In the genomic region with DNA sequence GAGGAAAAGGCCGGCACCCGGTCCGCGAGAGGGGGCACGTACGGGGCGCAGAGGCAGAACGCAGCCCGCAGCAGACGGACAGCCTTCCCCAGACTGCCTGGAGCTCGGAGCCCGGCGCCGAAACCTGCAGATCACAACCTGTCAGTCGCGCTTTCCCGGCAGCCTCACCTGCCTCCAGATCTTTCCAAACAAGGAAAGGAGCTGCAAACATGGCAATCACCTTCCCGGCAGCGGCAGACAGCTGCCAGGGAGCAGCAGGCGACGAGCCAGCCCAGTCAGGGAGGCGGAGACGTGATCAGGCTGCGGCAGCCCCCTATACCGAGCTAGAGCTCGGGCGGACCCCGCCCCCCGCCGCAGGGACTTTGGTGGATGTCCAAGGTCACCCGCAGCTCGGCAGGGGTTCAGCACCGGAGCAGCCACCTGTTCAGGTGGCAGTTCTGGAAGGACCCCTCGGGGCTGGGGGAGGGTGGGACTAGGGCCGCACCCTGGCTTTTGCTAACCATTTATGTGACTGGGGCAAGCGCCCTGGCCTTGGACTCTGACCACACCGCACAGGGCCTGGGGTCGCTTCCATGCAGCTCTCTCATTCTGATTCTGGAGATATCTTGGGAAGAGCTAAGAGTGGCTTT, we compare ENCODE assay signal across 8 cellular contexts.
DNase-seq lines count a peak whose midpoint lies in the region; ATAC-seq and TF ChIP-seq lines count a peak whose summit lies in the region.

No MANE protein-coding gene starts in this region.

- H3K4me1 Mint-ChIP-seq in activated T-helper 17 cell treated with anti-CD3 and anti-CD28 coated beads, Interleukin-2, amount 50 U/mL, for 72 hours: no peaks in the 10 kb centered on the region

- H3K27me3 ChIP-seq in spleen (replicated peaks in 1 of 7): peaks cover 0 to 73% (median 36%) of the 10 kb centered on the region in 7 donors

- H3K9me3 ChIP-seq in iPS-18c (ENCODE audit: control insufficient read depth, insufficient read depth, low read length) (peaks cover 2% of the 10 kb centered on the region), spleen (peaks cover 0 to 8% (median 0%) of the 10 kb centered on the region in 8 donors)

- intact Hi-C loops in spleen (cut with DNase I; ENCODE audit: low total_unique reads): no loop called here

- H3K36me3 ChIP-seq in spleen: no peaks in the 10 kb centered on the region

- H3K4me3 ChIP-seq in iPS-18c (ENCODE audit: insufficient read depth, low read depth, low read length) (peak overlapping the region; percentile 60), spleen (peak overlapping the region in 6 of 8 donors; percentile 15 to 61 (median 30))

- no peak overlapping the region for H3K27ac ChIP-seq in spleen

- H3K4me1 ChIP-seq in spleen: peaks cover 6 to 19% (median 16%) of the 10 kb centered on the region in 6 donors

- DNase-seq in M059J (ENCODE audit: low read depth) (peak; percentile 50), spleen (no peak), NCI-H1694 (lab: John Stamatoyannopoulos, UW) (no peak)
- no peak for DNase-seq in activated CD4-positive, alpha-beta T cell treated with anti-CD3 and anti-CD28 coated beads for 48 hours

- no peaks in the 10 kb centered on the region for H3K9me3 Mint-ChIP-seq in activated T-helper 17 cell treated with anti-CD3 and anti-CD28 coated beads, Interleukin-2, amount 50 U/mL, for 72 hours

- peak overlapping the region; percentile 37 for H3K4me3 Mint-ChIP-seq in activated T-helper 17 cell treated with anti-CD3 and anti-CD28 coated beads, Interleukin-2, amount 50 U/mL, for 72 hours

- ATAC-seq in activated T-helper 17 cell treated with anti-CD3 and anti-CD28 coated beads, Interleukin-2, amount 50 U/mL, for 72 hours (replicated peaks): no peak
- ATAC-seq in HG03460 (IDR thresholded peaks at IDR 0.05; ENCODE audit: unreplicated experiment) (no peak), GM21447 (IDR thresholded peaks at IDR 0.05; ENCODE audit: unreplicated experiment) (no peak)

- 11 to 17% (median 16%) methylated on average over 22 to 38 of the region's 38 CpGs for WGBS in spleen, 5 donors

- no peaks in the 10 kb centered on the region for H3K36me3 Mint-ChIP-seq in activated T-helper 17 cell treated with anti-CD3 and anti-CD28 coated beads, Interleukin-2, amount 50 U/mL, for 72 hours (ENCODE audit: low read depth)

- peaks cover 28% of the 10 kb centered on the region for H3K27me3 Mint-ChIP-seq in activated T-helper 17 cell treated with anti-CD3 and anti-CD28 coated beads, Interleukin-2, amount 50 U/mL, for 72 hours

- no peak for TF ChIP-seq CTCF in spleen (IDR thresholded peaks at IDR 0.05 in 8 of 11, conservative IDR thresholded peaks at IDR 0.05 in 3 of 11)

- H3K27ac Mint-ChIP-seq in activated T-helper 17 cell treated with anti-CD3 and anti-CD28 coated beads, Interleukin-2, amount 50 U/mL, for 72 hours: no peak overlapping the region

- no peak for TF ChIP-seq POLR2A in spleen (IDR thresholded peaks at IDR 0.05)
